ENCODE assay signal across 8 cellular contexts in genomic region chr6:118894425-118895240, GRCh38. TPM values are rescaled to one million over a fixed set of nuclear protein-coding genes. Genes with fewer than 3 reads are reported as not detected.
A peak's percentile ranks its signal among the peaks of the same experiment; 100 is the strongest.
DNase-seq lines count a peak whose midpoint lies in the region; ATAC-seq and TF ChIP-seq lines count a peak whose summit lies in the region.

No MANE protein-coding gene starts in this region.

- no peaks in the 10 kb centered on the region for H3K27me3 Mint-ChIP-seq in activated naive CD8-positive, alpha-beta T cell treated with anti-CD3 and anti-CD28 coated beads for 36 hours

- peaks cover 33% of the 10 kb centered on the region for H3K36me3 Mint-ChIP-seq in activated naive CD8-positive, alpha-beta T cell treated with anti-CD3 and anti-CD28 coated beads for 36 hours

- intact Hi-C loops in cardiac septum (cut with DNase I) (no loop called here), upper lobe of right lung (cut with DNase I) (no loop called here)

- H3K4me3 Mint-ChIP-seq in activated naive CD8-positive, alpha-beta T cell treated with anti-CD3 and anti-CD28 coated beads for 36 hours, result peak overlapping the region; percentile 95

- ATAC-seq in GM19468 (IDR thresholded peaks at IDR 0.05; ENCODE audit: extremely low read depth, unreplicated experiment) (peak; percentile 17), upper lobe of right lung (peak; percentile 76)

- DNase-seq in DMS 273 (lab: John Stamatoyannopoulos, UW; ENCODE audit: unreplicated experiment), result peak; percentile 79
- DNase-seq in HPDE6-E6E7 (ENCODE audit: extremely low spot score), result peak; percentile 29
- DNase-seq in SK-N-MC (ENCODE audit: low read depth, low spot score), result no peak
- peak; percentile 71 for DNase-seq in activated naive CD8-positive, alpha-beta T cell treated with anti-CD3 and anti-CD28 coated beads for 36 hours
- peak; percentile 84 for DNase-seq in cardiac septum (ENCODE audit: low spot score)
- peak; percentile 36 for DNase-seq in pons (ENCODE audit: low spot score)
- DNase-seq in upper lobe of right lung, result peak; percentile 86

- H3K27me3 ChIP-seq in upper lobe of right lung, result no peaks in the 10 kb centered on the region

- no peaks in the 10 kb centered on the region for H3K9me3 ChIP-seq in SK-N-MC (ENCODE audit: low read depth, low read length)
- no peaks in the 10 kb centered on the region for H3K9me3 ChIP-seq in upper lobe of right lung

- H3K4me3 ChIP-seq in SK-N-MC, result peak overlapping the region; percentile 79
- peak overlapping the region; percentile 95 for H3K4me3 ChIP-seq in upper lobe of right lung

- no peaks in the 10 kb centered on the region for H3K9me3 Mint-ChIP-seq in activated naive CD8-positive, alpha-beta T cell treated with anti-CD3 and anti-CD28 coated beads for 36 hours

- peak overlapping the region; percentile 99 for H3K27ac Mint-ChIP-seq in activated naive CD8-positive, alpha-beta T cell treated with anti-CD3 and anti-CD28 coated beads for 36 hours

- peaks cover 51% of the 10 kb centered on the region for H3K4me1 Mint-ChIP-seq in activated naive CD8-positive, alpha-beta T cell treated with anti-CD3 and anti-CD28 coated beads for 36 hours

- peaks cover 38% of the 10 kb centered on the region for H3K4me1 ChIP-seq in upper lobe of right lung

- H3K36me3 ChIP-seq in SK-N-MC (ENCODE audit: insufficient read depth, low read length), result peaks cover 18% of the 10 kb centered on the region
- no peaks in the 10 kb centered on the region for H3K36me3 ChIP-seq in upper lobe of right lung

- H3K27ac ChIP-seq in SK-N-MC (peak overlapping the region; percentile 77), upper lobe of right lung (peak overlapping the region; percentile 97)

- no peak for TF ChIP-seq CTCF in upper lobe of right lung (IDR thresholded peaks at IDR 0.05)

- peak overlapping the region; percentile 87 for H3K9ac ChIP-seq in SK-N-MC (ENCODE audit: insufficient read length)

RNA-seq across cellular contexts. Expression of gene ASF1A, which starts 0.7 kb away (rescaled TPM):
- 10 to 100 TPM; 39.9 to 42.7 TPM for total RNA-seq in activated naive CD8-positive, alpha-beta T cell treated with anti-CD3 and anti-CD28 coated beads for 36 hours
- total RNA-seq in cardiac septum, result 18.8 TPM
- total RNA-seq in upper lobe of right lung, result 22.9 TPM

RNA-seq across cellular contexts. Expression of gene MCM9, which starts 40.3 kb away (rescaled TPM):
- total RNA-seq in activated naive CD8-positive, alpha-beta T cell treated with anti-CD3 and anti-CD28 coated beads for 36 hours, result 10 to 100 TPM; 20.0 to 20.3 TPM
- total RNA-seq in cardiac septum, result 6.8 TPM
- total RNA-seq in upper lobe of right lung, result 19.5 TPM
